In genomic region chr6:43570876-43571441, GRCh38 we compare ENCODE assay signal across 7 cellular contexts. TPM values are rescaled to one million over a fixed set of nuclear protein-coding genes. Genes with fewer than 3 reads are reported as not detected.
A peak's percentile ranks its signal among the peaks of the same experiment; 100 is the strongest.
DNase-seq lines count a peak whose midpoint lies in the region; ATAC-seq and TF ChIP-seq lines count a peak whose summit lies in the region.
"Had no signal": no experiment of that assay in that cellular context is flagged by ENCODE, and none has a peak within 500 bp of the region (broad histone marks: within the 10 kb centered on the region; RNA-seq: fewer than 3 reads in every experiment).

No MANE protein-coding gene starts in this region.

- TF ChIP-seq CTCF in neural crest cell (conservative IDR thresholded peaks at IDR 0.05), result no peak

- peak overlapping the region; percentile 2 for H3K4me3 Mint-ChIP-seq in activated CD4-positive, alpha-beta T cell treated with anti-CD3 and anti-CD28 coated beads for 36 hours
- H3K4me3 Mint-ChIP-seq in activated CD4-positive, alpha-beta memory T cell treated with anti-CD3 and anti-CD28 coated beads for 36 hours, result no peak overlapping the region
- H3K4me3 Mint-ChIP-seq in neural crest cell, result peak overlapping the region; percentile 1

- H3K9me3 Mint-ChIP-seq in activated CD4-positive, alpha-beta T cell treated with anti-CD3 and anti-CD28 coated beads for 36 hours (ENCODE audit: low read depth), result no peaks in the 10 kb centered on the region
- H3K9me3 Mint-ChIP-seq in activated CD4-positive, alpha-beta memory T cell treated with anti-CD3 and anti-CD28 coated beads for 36 hours, result no peaks in the 10 kb centered on the region
- no peaks in the 10 kb centered on the region for H3K9me3 Mint-ChIP-seq in neural crest cell

- POLR2A ChIA-PET in activated CD4-positive, alpha-beta T cell treated with anti-CD3 and anti-CD28 coated beads for 36 hours (lab: Charles Lee), result interaction anchor here (0.6 to 1.5 kb wide), 7 partner anchors 24 to 549 kb away, joined by 3 to 8 read pairs (median 3); partner anchors contain the start of gene GTPBP2
- POLR2A ChIA-PET in activated CD4-positive, alpha-beta memory T cell treated with anti-CD3 and anti-CD28 coated beads for 36 hours (lab: Charles Lee), result interaction anchor here (0.6 to 1.4 kb wide), 6 partner anchors 12 to 62 kb away, joined by 3 to 6 read pairs (median 3); partner anchors contain the start of gene GTPBP2

- H3K27me3 Mint-ChIP-seq in activated CD4-positive, alpha-beta T cell treated with anti-CD3 and anti-CD28 coated beads for 36 hours, result no peaks in the 10 kb centered on the region
- H3K27me3 Mint-ChIP-seq in activated CD4-positive, alpha-beta memory T cell treated with anti-CD3 and anti-CD28 coated beads for 36 hours, result no peaks in the 10 kb centered on the region
- H3K27me3 Mint-ChIP-seq in neural crest cell (ENCODE audit: low read depth), result no peaks in the 10 kb centered on the region

- H3K36me3 Mint-ChIP-seq in activated CD4-positive, alpha-beta T cell treated with anti-CD3 and anti-CD28 coated beads for 36 hours (ENCODE audit: low read depth), result peaks cover 46% of the 10 kb centered on the region
- peaks cover 52% of the 10 kb centered on the region for H3K36me3 Mint-ChIP-seq in activated CD4-positive, alpha-beta memory T cell treated with anti-CD3 and anti-CD28 coated beads for 36 hours
- peaks cover 6% of the 10 kb centered on the region for H3K36me3 Mint-ChIP-seq in neural crest cell (ENCODE audit: low read depth)

- peaks cover 29% of the 10 kb centered on the region for H3K4me1 Mint-ChIP-seq in activated CD4-positive, alpha-beta T cell treated with anti-CD3 and anti-CD28 coated beads for 36 hours
- peaks cover 35% of the 10 kb centered on the region for H3K4me1 Mint-ChIP-seq in activated CD4-positive, alpha-beta memory T cell treated with anti-CD3 and anti-CD28 coated beads for 36 hours (ENCODE audit: low read depth)
- peaks cover 12% of the 10 kb centered on the region for H3K4me1 Mint-ChIP-seq in neural crest cell

- intact Hi-C loops in activated CD4-positive, alpha-beta T cell treated with anti-CD3 and anti-CD28 coated beads for 36 hours (cut with DNase I, micrococcal nuclease), result loop anchor here (1.0 to 10.0 kb wide), 3 partner anchors 54 to 516 kb away; partner anchors contain the start of genes POLR1C (in 2 of the 2), CUL7 (in 1 of the 2), KLC4 (in 1 of the 2) and MRPL2 (in 1 of the 2)
- intact Hi-C loops in activated CD4-positive, alpha-beta memory T cell treated with anti-CD3 and anti-CD28 coated beads for 36 hours (cut with micrococcal nuclease), result loop anchor here (1.0 to 10.0 kb wide), 4 partner anchors 54 to 399 kb away; partner anchors contain the start of genes GTPBP2, POLR1C, SRF and VEGFA

- DNase-seq in activated CD4-positive, alpha-beta T cell treated with anti-CD3 and anti-CD28 coated beads for 36 hours, result peak; percentile 19
- DNase-seq in activated CD4-positive, alpha-beta T cell treated with anti-CD3 and anti-CD28 coated beads for 4 hours, result no peak
- no peak for DNase-seq in activated CD4-positive, alpha-beta memory T cell treated with anti-CD3 and anti-CD28 coated beads for 36 hours
- DNase-seq in neural crest cell (ENCODE audit: low read depth, low spot score) (no peak), SK-N-DZ (ENCODE audit: low spot score) (no peak)
- DNase-seq: PC-3 had no signal

- ATAC-seq in activated CD4-positive, alpha-beta T cell treated with anti-CD3 and anti-CD28 coated beads for 36 hours, result peak; percentile 69
- ATAC-seq in HG03442 (IDR thresholded peaks at IDR 0.05; ENCODE audit: unreplicated experiment), result no peak
- ATAC-seq: PC-3 had no signal

- CTCF ChIA-PET in activated CD4-positive, alpha-beta T cell treated with anti-CD3 and anti-CD28 coated beads for 36 hours (lab: Charles Lee), result interaction anchor here (0.8 to 1.3 kb wide), 4 partner anchors 15 to 37 kb away, joined by 3 to 7 read pairs (median 4); no protein-coding TSS in a partner anchor
- CTCF ChIA-PET in activated CD4-positive, alpha-beta memory T cell treated with anti-CD3 and anti-CD28 coated beads for 36 hours (lab: Charles Lee), result interaction anchor here (1.3 kb wide), 1 partner anchor 37 kb away, joined by 9 read pairs; no protein-coding TSS in a partner anchor

- H3K27ac Mint-ChIP-seq in activated CD4-positive, alpha-beta T cell treated with anti-CD3 and anti-CD28 coated beads for 36 hours, result peak overlapping the region; percentile 93
- peak overlapping the region; percentile 90 for H3K27ac Mint-ChIP-seq in activated CD4-positive, alpha-beta memory T cell treated with anti-CD3 and anti-CD28 coated beads for 36 hours
- no peak overlapping the region for H3K27ac Mint-ChIP-seq in neural crest cell (ENCODE audit: unreplicated experiment)

RNA-seq across cellular contexts. Expression of gene XPO5, which starts 4.9 kb away (rescaled TPM):
- 100 to 1,000 TPM; 108 to 109 TPM for total RNA-seq in activated CD4-positive, alpha-beta T cell treated with anti-CD3 and anti-CD28 coated beads for 36 hours
- total RNA-seq in activated CD4-positive, alpha-beta memory T cell treated with anti-CD3 and anti-CD28 coated beads for 36 hours, result 10 to 100 TPM; 83.7 to 97.9 TPM
- 99.6 and 105 TPM in 2 replicates for total RNA-seq in neural crest cell
- 74.1 and 84.4 TPM in 2 replicates for polyA plus RNA-seq in SK-N-DZ (2014; cell fraction: cytosol; rRNA removed)
- polyA plus RNA-seq in SK-N-DZ (2014; cell fraction: nucleus; rRNA removed), result 70.5 and 103 TPM in 2 replicates

RNA-seq across cellular contexts. Expression of gene POLH, which starts 5.0 kb away (rescaled TPM):
- total RNA-seq in activated CD4-positive, alpha-beta T cell treated with anti-CD3 and anti-CD28 coated beads for 36 hours, result 10 to 100 TPM; 35.2 to 37.9 TPM
- 10 to 100 TPM; 52.1 to 52.5 TPM for total RNA-seq in activated CD4-positive, alpha-beta memory T cell treated with anti-CD3 and anti-CD28 coated beads for 36 hours
- total RNA-seq in neural crest cell, result 19.1 and 22.2 TPM in 2 replicates
- 12.5 and 12.8 TPM in 2 replicates for polyA plus RNA-seq in SK-N-DZ (2014; cell fraction: cytosol; rRNA removed)
- polyA plus RNA-seq in SK-N-DZ (2014; cell fraction: nucleus; rRNA removed), result 7.6 and 10.2 TPM in 2 replicates

RNA-seq across cellular contexts. Expression of gene POLR1C, which starts 54.1 kb away (rescaled TPM):
- 10 to 100 TPM; 43.4 to 52.9 TPM for total RNA-seq in activated CD4-positive, alpha-beta T cell treated with anti-CD3 and anti-CD28 coated beads for 36 hours
- 10 to 100 TPM; 46.8 to 49.5 TPM for total RNA-seq in activated CD4-positive, alpha-beta memory T cell treated with anti-CD3 and anti-CD28 coated beads for 36 hours
- 45.8 and 60.8 TPM in 2 replicates for total RNA-seq in neural crest cell
- polyA plus RNA-seq in SK-N-DZ (2014; cell fraction: cytosol; rRNA removed), result 42.1 and 53.5 TPM in 2 replicates
- 137 and 164 TPM in 2 replicates for polyA plus RNA-seq in SK-N-DZ (2014; cell fraction: nucleus; rRNA removed)

RNA-seq across cellular contexts. Expression of gene YIPF3, which starts 54.2 kb away (rescaled TPM):
- total RNA-seq in activated CD4-positive, alpha-beta T cell treated with anti-CD3 and anti-CD28 coated beads for 36 hours, result 10 to 100 TPM; 38.0 to 39.6 TPM
- 10 to 100 TPM; 38.3 to 39.3 TPM for total RNA-seq in activated CD4-positive, alpha-beta memory T cell treated with anti-CD3 and anti-CD28 coated beads for 36 hours
- total RNA-seq in neural crest cell, result 85.7 and 93.0 TPM in 2 replicates
- 182 and 205 TPM in 2 replicates for polyA plus RNA-seq in SK-N-DZ (2014; cell fraction: cytosol; rRNA removed)
- polyA plus RNA-seq in SK-N-DZ (2014; cell fraction: nucleus; rRNA removed), result 152 and 201 TPM in 2 replicates

RNA-seq across cellular contexts. Expression of gene GTPBP2, which starts 58.1 kb away (rescaled TPM):
- total RNA-seq in activated CD4-positive, alpha-beta T cell treated with anti-CD3 and anti-CD28 coated beads for 36 hours, result 10 to 100 TPM; 59.8 to 64.6 TPM
- total RNA-seq in activated CD4-positive, alpha-beta memory T cell treated with anti-CD3 and anti-CD28 coated beads for 36 hours, result 10 to 100 TPM; 72.6 to 72.8 TPM
- 70.0 and 70.6 TPM in 2 replicates for total RNA-seq in neural crest cell
- 48.7 and 53.0 TPM in 2 replicates for polyA plus RNA-seq in SK-N-DZ (2014; cell fraction: cytosol; rRNA removed)
- 247 and 282 TPM in 2 replicates for polyA plus RNA-seq in SK-N-DZ (2014; cell fraction: nucleus; rRNA removed)
